ENCODE assay signal across 8 cellular contexts in genomic region chr4:185209852-185210101, GRCh38. TPM values are rescaled to one million over a fixed set of nuclear protein-coding genes. Genes with fewer than 3 reads are reported as not detected.
DNase-seq lines count a peak whose midpoint lies in the region; ATAC-seq, FAIRE-seq and TF ChIP-seq lines count a peak whose summit lies in the region.
"Not testable (repeated sequence)": the region's sequence is repeated elsewhere in the genome, so short reads cannot be mapped to it uniquely, and the experiment has no call there.

No MANE protein-coding gene starts in this region.

- CTCF ChIA-PET in AG04449 (lab: Yijun Ruan, JAX) = interaction anchor here (1.2 kb wide), 2 partner anchors 9 to 263 kb away, joined by 4 read pairs; no protein-coding TSS in a partner anchor
- CTCF ChIA-PET in HepG2 (lab: Yijun Ruan, JAX; ENCODE audit: low intra/inter-chr PET ratio, low total read pairs) = not testable (repeated sequence)

- TF ChIP-seq RAD21 in HepG2 (CRISPR knock-in tag; IDR thresholded peaks at IDR 0.05) = not testable (repeated sequence)

- H3K9me3 ChIP-seq in HepG2 (ENCODE audit: low read length); skeletal muscle satellite cell (replicated peaks; ENCODE audit: low read length): not testable (repeated sequence)

- not testable (repeated sequence) for H3K36me3 ChIP-seq in HepG2 (replicated peaks in 1 of 2; ENCODE audit: control insufficient read depth in 1 of 2, insufficient read depth in 2 of 2, low read length in 2 of 2); skeletal muscle satellite cell (ENCODE audit: insufficient read depth, low read length)

- not testable (repeated sequence) for H2AFZ ChIP-seq in HepG2 (ENCODE audit: low read length)

- H3K4me1 ChIP-seq in HepG2 (ENCODE audit: insufficient read depth, low read length) (peaks cover 53% of the 10 kb centered on the region), skeletal muscle satellite cell (ENCODE audit: control insufficient read depth, insufficient read depth, low read length) (peaks cover 22% of the 10 kb centered on the region)

- peaks cover 46% of the 10 kb centered on the region for H3K79me2 ChIP-seq in HepG2 (ENCODE audit: insufficient read depth, low read length)

- not testable (repeated sequence) for BruUV-seq in HepG2 (replicated peaks; lab: Mats Ljungman, UMichigan)

- not testable (repeated sequence) for TF ChIP-seq CTCF in AG04449 (IDR thresholded peaks at IDR 0.05; ENCODE audit: insufficient read depth, low read length, missing control alignments); WI38 (IDR thresholded peaks at IDR 0.05; ENCODE audit: low read depth, low read length); epithelial cell of esophagus (IDR thresholded peaks at IDR 0.05; ENCODE audit: insufficient read depth, low read depth, low read length, missing control alignments); HepG2 (CRISPR knock-in tag; IDR thresholded peaks at IDR 0.05)

- H3K4me3 ChIP-seq in AG04449 (ENCODE audit: low read depth, low read length) (peak overlapping the region; percentile 92), WI38 (ENCODE audit: low read depth, low read length) (peak overlapping the region; percentile 82), epithelial cell of esophagus (ENCODE audit: low read length) (peak overlapping the region; percentile 75), HepG2 (replicated peaks in 1 of 3; ENCODE audit: insufficient read depth in 1 of 3, low read depth in 2 of 3, low read length in 3 of 3) (peak overlapping the region; percentile 96 to 99 (median 99); a peak in 4 of 6 replicates), skeletal muscle satellite cell (ENCODE audit: low read length) (peak overlapping the region; percentile 96)

- H3K9ac ChIP-seq in HepG2 (ENCODE audit: insufficient read depth, low read depth, low read length) (peak overlapping the region; percentile 87), skeletal muscle satellite cell (ENCODE audit: low read depth, low read length) (peak overlapping the region; percentile 91)

- in situ Hi-C loops in HepG2 (cut with HindIII; ENCODE audit: extremely low pct_ligation_motif_present, low pct_unique_long_range_greater_than_20kb) = not testable (repeated sequence)

- intact Hi-C loops in HepG2 (cut with micrococcal nuclease; ENCODE audit: unreplicated experiment) = loop anchor here (1.0 kb wide), 1 partner anchor 90 kb away; no protein-coding TSS in a partner anchor

- TF ChIP-seq EP300 in HepG2 (IDR thresholded peaks at IDR 0.05; ENCODE audit: low read depth in 2 of 2, low read length in 2 of 2); HepG2 (CRISPR knock-in tag; IDR thresholded peaks at IDR 0.05; ENCODE audit: borderline replicate concordance): not testable (repeated sequence)

- H3K4me2 ChIP-seq in HepG2 (ENCODE audit: low read depth, low read length) (peak overlapping the region; percentile 81), skeletal muscle satellite cell (ENCODE audit: low read length) (peak overlapping the region; percentile 98)

- FAIRE-seq in HepG2 (lab: Jason Lieb, UNC) = not testable (repeated sequence)

- not testable (repeated sequence) for TF ChIP-seq POLR2A in HepG2 (IDR thresholded peaks at IDR 0.05; ENCODE audit: insufficient read depth in 1 of 2, low read depth in 2 of 2, low read length in 2 of 2)

- H3K27ac ChIP-seq in HepG2 (ENCODE audit: extremely low read length, insufficient read depth, low read length) = not testable (repeated sequence)

- WGBS in HepG2 (ENCODE audit: low lambda C conversion rate) = no CpG with 5 or more reads among the region's 39 CpGs

- ATAC-seq in GM19025 (IDR thresholded peaks at IDR 0.05; ENCODE audit: low read depth, unreplicated experiment) = peak; percentile 19
- ATAC-seq in HG02588 (IDR thresholded peaks at IDR 0.05; ENCODE audit: unreplicated experiment) = peak; percentile 21
- ATAC-seq in HG03469 (IDR thresholded peaks at IDR 0.05; ENCODE audit: unreplicated experiment) = peak; percentile 3
- ATAC-seq in HepG2 = not testable (repeated sequence)

- not testable (repeated sequence) for H3K27me3 ChIP-seq in HepG2 (ENCODE audit: control insufficient read depth in 1 of 2, insufficient read depth in 2 of 2, low read length in 2 of 2); skeletal muscle satellite cell (ENCODE audit: control insufficient read depth, insufficient read depth, low read length)

- H4K20me1 ChIP-seq in HepG2 (ENCODE audit: insufficient read depth, low read length) = peaks cover 10% of the 10 kb centered on the region; the same call in 1 of the 2 replicates

- not testable (repeated sequence) for DNase-seq in AG04449 (ENCODE audit: low read depth, low spot score); epithelial cell of esophagus (ENCODE audit: low read depth); HepG2 (ENCODE audit: low spot score)

- POLR2A ChIA-PET in AG04449 (lab: Yijun Ruan, JAX) (interaction anchor here (1.2 kb wide), 1 partner anchor 9 kb away, joined by 3 read pairs; no protein-coding TSS in a partner anchor), HepG2 (lab: Yijun Ruan, JAX) (interaction anchor here (1.3 kb wide), 1 partner anchor 9 kb away, joined by 4 read pairs; no protein-coding TSS in a partner anchor)

TF ChIP-seq in HepG2, 621 proteins besides CTCF, POLR2A, EP300 and RAD21:
- peak; percentile 10 for TF ChIP-seq RBFOX2 (IDR thresholded peaks at IDR 0.05; ENCODE audit: low read depth, low read length)

RNA-seq across cellular contexts. Expression of gene SNX25, which starts 0.4 kb away (rescaled TPM):
- total RNA-seq in HepG2 (2016; rRNA removed; fragmentation: Illumina TruSeq; extraction: Trizol) = 19.7 and 23.4 TPM in 2 replicates
- 116 and 134 TPM in 2 replicates for total RNA-seq in HepG2 (2016; cell fraction: cytosol; rRNA removed; fragmentation: Illumina TruSeq; extraction: Trizol; ENCODE audit: low read depth)
- total RNA-seq in HepG2 (2016; cell fraction: insoluble cytoplasmic fraction; rRNA removed; fragmentation: Illumina TruSeq; extraction: Trizol) = 18.7 and 25.1 TPM in 2 replicates
- 50.6 and 53.0 TPM in 2 replicates for total RNA-seq in HepG2 (2016; cell fraction: membrane; rRNA removed; fragmentation: Illumina TruSeq; extraction: Trizol)
- total RNA-seq in HepG2 (2016; cell fraction: nucleus; rRNA removed; fragmentation: Illumina TruSeq; extraction: Trizol) = 24.7 and 25.8 TPM in 2 replicates
- polyA plus RNA-seq in HepG2 (2011; rRNA removed) = 21.2 and 23.5 TPM in 2 replicates
- polyA plus RNA-seq in HepG2 (2011; cell fraction: cytosol; rRNA removed) = 6.4 and 11.9 TPM in 2 replicates
- polyA plus RNA-seq in HepG2 (2011; cell fraction: nucleus; rRNA removed) = 11.8 and 16.0 TPM in 2 replicates
- polyA plus RNA-seq in HepG2 (2012) = 23.5 and 24.1 TPM in 2 replicates
- polyA plus RNA-seq in HepG2 (2016; cell fraction: cytosol; fragmentation: Illumina TruSeq; extraction: Trizol; ENCODE audit: low read depth) = 5.2 and 5.6 TPM in 2 replicates
- 15.3 and 15.6 TPM in 2 replicates for polyA plus RNA-seq in HepG2 (2016; cell fraction: insoluble cytoplasmic fraction; fragmentation: Illumina TruSeq; extraction: Trizol; ENCODE audit: low read depth)
- polyA plus RNA-seq in HepG2 (2016; cell fraction: membrane; fragmentation: Illumina TruSeq; extraction: Trizol; ENCODE audit: low read depth) = 11.4 and 12.9 TPM in 2 replicates
- 22.3 and 22.4 TPM in 2 replicates for polyA plus RNA-seq in HepG2 (2016; cell fraction: nucleus; fragmentation: Illumina TruSeq; extraction: Trizol; ENCODE audit: insufficient read depth, low read depth)
- 32.3 and 43.0 TPM in 2 replicates for polyA minus RNA-seq in HepG2 (2011; rRNA and poly(A)+ RNA removed; ENCODE audit: low replicate concordance)
- 21.2 and 26.6 TPM in 2 replicates for polyA minus RNA-seq in HepG2 (2011; cell fraction: cytosol; rRNA and poly(A)+ RNA removed)
- 47.5 and 59.8 TPM in 2 replicates for polyA minus RNA-seq in HepG2 (2011; cell fraction: nucleus; rRNA and poly(A)+ RNA removed)
- 18.6 and 19.0 TPM in 2 replicates for total RNA-seq in skeletal muscle satellite cell (2012; rRNA removed)

RNA-seq across cellular contexts. Expression of gene CFAP97, which starts 6.0 kb away (rescaled TPM):
- total RNA-seq in HepG2 (2016; rRNA removed; fragmentation: Illumina TruSeq; extraction: Trizol) = 44.4 and 67.9 TPM in 2 replicates
- 10.4 and 12.7 TPM in 2 replicates for total RNA-seq in HepG2 (2016; cell fraction: cytosol; rRNA removed; fragmentation: Illumina TruSeq; extraction: Trizol; ENCODE audit: low read depth)
- total RNA-seq in HepG2 (2016; cell fraction: insoluble cytoplasmic fraction; rRNA removed; fragmentation: Illumina TruSeq; extraction: Trizol) = 44.5 and 66.3 TPM in 2 replicates
- 34.3 and 42.9 TPM in 2 replicates for total RNA-seq in HepG2 (2016; cell fraction: membrane; rRNA removed; fragmentation: Illumina TruSeq; extraction: Trizol)
- total RNA-seq in HepG2 (2016; cell fraction: nucleus; rRNA removed; fragmentation: Illumina TruSeq; extraction: Trizol) = 29.7 and 33.6 TPM in 2 replicates
- polyA plus RNA-seq in HepG2 (2011; rRNA removed) = 22.6 and 32.1 TPM in 2 replicates
- 11.1 and 19.6 TPM in 2 replicates for polyA plus RNA-seq in HepG2 (2011; cell fraction: cytosol; rRNA removed)
- polyA plus RNA-seq in HepG2 (2011; cell fraction: nucleus; rRNA removed) = 8.6 and 13.8 TPM in 2 replicates
- 26.2 and 40.6 TPM in 2 replicates for polyA plus RNA-seq in HepG2 (2012)
- polyA plus RNA-seq in HepG2 (2016; cell fraction: cytosol; fragmentation: Illumina TruSeq; extraction: Trizol; ENCODE audit: low read depth) = 3.5 and 4.6 TPM in 2 replicates
- 49.3 and 51.9 TPM in 2 replicates for polyA plus RNA-seq in HepG2 (2016; cell fraction: insoluble cytoplasmic fraction; fragmentation: Illumina TruSeq; extraction: Trizol; ENCODE audit: low read depth)
- 14.3 and 17.2 TPM in 2 replicates for polyA plus RNA-seq in HepG2 (2016; cell fraction: membrane; fragmentation: Illumina TruSeq; extraction: Trizol; ENCODE audit: low read depth)
- polyA plus RNA-seq in HepG2 (2016; cell fraction: nucleus; fragmentation: Illumina TruSeq; extraction: Trizol; ENCODE audit: insufficient read depth, low read depth) = 25.5 and 26.7 TPM in 2 replicates
- polyA minus RNA-seq in HepG2 (2011; rRNA and poly(A)+ RNA removed; ENCODE audit: low replicate concordance) = 9.1 and 15.6 TPM in 2 replicates
- polyA minus RNA-seq in HepG2 (2011; cell fraction: cytosol; rRNA and poly(A)+ RNA removed) = 25.9 and 35.6 TPM in 2 replicates
- 51.6 and 68.6 TPM in 2 replicates for polyA minus RNA-seq in HepG2 (2011; cell fraction: nucleus; rRNA and poly(A)+ RNA removed)
- total RNA-seq in skeletal muscle satellite cell (2012; rRNA removed) = 44.6 and 51.5 TPM in 2 replicates
